In the genomic region with DNA sequence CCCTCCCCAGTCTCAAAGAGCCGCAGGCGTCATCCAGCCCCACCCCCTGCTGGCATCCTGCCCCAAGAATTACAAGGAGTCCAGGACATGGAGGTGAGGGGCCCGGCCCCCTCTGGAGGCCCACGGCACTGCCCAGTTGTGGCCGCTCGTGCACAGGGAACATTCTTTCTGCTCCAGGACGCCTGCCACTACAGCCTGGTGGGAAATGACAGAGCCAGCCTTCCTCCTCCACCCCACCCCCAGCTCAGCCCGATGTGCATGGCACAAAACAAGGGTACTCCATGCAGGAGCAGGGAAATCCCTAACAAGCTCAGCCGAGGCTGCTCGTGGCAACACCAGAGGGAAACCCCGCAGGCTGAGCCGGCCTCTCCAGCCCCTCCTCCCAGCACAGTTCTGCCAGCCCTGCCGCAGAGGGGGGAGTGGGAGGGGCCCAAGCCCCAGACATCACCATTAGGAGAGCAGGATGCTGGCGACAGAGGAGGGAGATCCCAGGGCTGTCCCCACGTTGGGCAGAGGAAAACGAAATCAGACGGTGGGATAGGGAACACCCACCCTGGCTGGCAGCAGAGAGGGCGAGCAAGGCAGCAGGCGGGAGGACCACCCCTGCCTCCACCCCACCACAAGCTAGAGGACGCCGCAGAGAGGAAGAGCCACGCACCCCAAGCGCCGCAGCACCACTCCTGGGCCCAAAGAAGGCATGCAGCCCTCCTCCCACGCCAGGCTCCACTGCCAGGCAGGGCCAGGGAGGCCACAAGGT, we compare ENCODE assay signal across 8 cellular contexts. TPM values are rescaled to one million over a fixed set of nuclear protein-coding genes. Genes with fewer than 3 reads are reported as not detected.
DNase-seq lines count a peak whose midpoint lies in the region; TF ChIP-seq lines count a peak whose summit lies in the region.

No MANE protein-coding gene starts in this region.

- H3K27me3 ChIP-seq in muscle layer of duodenum (ENCODE audit: low read depth, low read length) (peaks cover 5% of the 10 kb centered on the region), stomach (peaks cover 0 to 63% (median 28%) of the 10 kb centered on the region in 3 donors)

- peaks cover 0 to 11% of the 10 kb centered on the region in 2 donors for H3K36me3 ChIP-seq in muscle layer of duodenum (ENCODE audit: control insufficient read depth in 1 of 2, insufficient read depth in 2 of 2, low read length in 2 of 2)
- peaks cover 0 to 20% (median 7%) of the 10 kb centered on the region in 4 donors for H3K36me3 ChIP-seq in stomach

- H3K9me3 ChIP-seq in muscle layer of duodenum (ENCODE audit: control insufficient read depth in 1 of 2, low read length in 2 of 2) = no peaks in the 10 kb centered on the region
- no peaks in the 10 kb centered on the region for H3K9me3 ChIP-seq in stomach

- H3K27me3 Mint-ChIP-seq in activated T-helper 1 cell treated with anti-CD3 and anti-CD28 coated beads, Interleukin-12 subunit alpha, Interleukin-12 subunit beta, Interleukin-2, Interleukin-4 antibody, amounts not matched to agents 30 ng/mL and 10 ng/mL and 1 ng/mL, durations not matched to agents 14 hours and 24 hours and 36 hours (ENCODE audit: insufficient read depth) = no peaks in the 10 kb centered on the region

- peaks cover 24% of the 10 kb centered on the region for H3K36me3 Mint-ChIP-seq in activated T-helper 1 cell treated with anti-CD3 and anti-CD28 coated beads, Interleukin-12 subunit alpha, Interleukin-12 subunit beta, Interleukin-2, Interleukin-4 antibody, amounts not matched to agents 30 ng/mL and 10 ng/mL and 1 ng/mL, durations not matched to agents 14 hours and 24 hours and 36 hours (ENCODE audit: low read depth)

- H3K27ac ChIP-seq in muscle layer of duodenum (ENCODE audit: low read length) (no peak overlapping the region), stomach (peak overlapping the region in 2 of 5 donors; percentile 46 to 68)

- DNase-seq in G401 (ENCODE audit: low spot score) (peak; percentile 72), NCI-H1694 treated with DMSO at 0.1 percent for 48 hours (lab: John Stamatoyannopoulos, UW) (peak; percentile 8), stomach (no peak), mesenteric fat pad (ENCODE audit: low spot score) (no peak), HuH-7.5 (ENCODE audit: low spot score) (no peak)
- peak; percentile 49 for DNase-seq in activated T-helper 1 cell treated with anti-CD3 and anti-CD28 coated beads, Interleukin-12 subunit alpha, Interleukin-12 subunit beta, Interleukin-2, Interleukin-4 antibody, amounts not matched to agents 30 ng/mL and 10 ng/mL and 1 ng/mL, durations not matched to agents 14 hours and 24 hours and 36 hours (ENCODE audit: low spot score)
- no peak for DNase-seq in NK-92 treated with Interleukin-12 subunit alpha and Interleukin-12 subunit beta, amount 100 ng/mL, for 24 hours (lab: John Stamatoyannopoulos, UW)

- peaks cover 81% of the 10 kb centered on the region for H3K4me1 Mint-ChIP-seq in activated T-helper 1 cell treated with anti-CD3 and anti-CD28 coated beads, Interleukin-12 subunit alpha, Interleukin-12 subunit beta, Interleukin-2, Interleukin-4 antibody, amounts not matched to agents 30 ng/mL and 10 ng/mL and 1 ng/mL, durations not matched to agents 14 hours and 24 hours and 36 hours (ENCODE audit: low read depth)

- peak overlapping the region; percentile 26 to 37 for H3K4me3 ChIP-seq in muscle layer of duodenum (ENCODE audit: low read depth in 1 of 2, low read length in 2 of 2)
- H3K4me3 ChIP-seq in stomach = peak overlapping the region in 1 of 4 donors; percentile 1

- no peak for TF ChIP-seq CTCF in stomach (IDR thresholded peaks at IDR 0.05)

- no peak for TF ChIP-seq EP300 in stomach (IDR thresholded peaks at IDR 0.05)

- H3K4me3 Mint-ChIP-seq in activated T-helper 1 cell treated with anti-CD3 and anti-CD28 coated beads, Interleukin-12 subunit alpha, Interleukin-12 subunit beta, Interleukin-2, Interleukin-4 antibody, amounts not matched to agents 30 ng/mL and 10 ng/mL and 1 ng/mL, durations not matched to agents 14 hours and 24 hours and 36 hours = peak overlapping the region; percentile 74

- peak overlapping the region; percentile 77 for H3K27ac Mint-ChIP-seq in activated T-helper 1 cell treated with anti-CD3 and anti-CD28 coated beads, Interleukin-12 subunit alpha, Interleukin-12 subunit beta, Interleukin-2, Interleukin-4 antibody, amounts not matched to agents 30 ng/mL and 10 ng/mL and 1 ng/mL, durations not matched to agents 14 hours and 24 hours and 36 hours

- H3K4me1 ChIP-seq in muscle layer of duodenum (ENCODE audit: control insufficient read depth in 1 of 2, insufficient read depth in 2 of 2, low read length in 2 of 2) = peaks cover 5 to 67% of the 10 kb centered on the region in 2 donors
- H3K4me1 ChIP-seq in stomach = peaks cover 16 to 69% (median 41%) of the 10 kb centered on the region in 4 donors

- intact Hi-C loops in activated T-helper 1 cell treated with anti-CD3 and anti-CD28 coated beads, Interleukin-12 subunit alpha, Interleukin-12 subunit beta, Interleukin-2, Interleukin-4 antibody, amounts not matched to agents 30 ng/mL and 10 ng/mL and 1 ng/mL, durations not matched to agents 14 hours and 24 hours and 36 hours (cut with micrococcal nuclease) = loop anchor here (5.0 kb wide), 4 partner anchors 121 to 679 kb away; partner anchors contain the start of genes GLB1L3 and JAM3
- intact Hi-C loops in stomach (cut with DNase I; ENCODE audit: low total_unique reads) = no loop called here

- no peaks in the 10 kb centered on the region for H3K9me3 Mint-ChIP-seq in activated T-helper 1 cell treated with anti-CD3 and anti-CD28 coated beads, Interleukin-12 subunit alpha, Interleukin-12 subunit beta, Interleukin-2, Interleukin-4 antibody, amounts not matched to agents 30 ng/mL and 10 ng/mL and 1 ng/mL, durations not matched to agents 14 hours and 24 hours and 36 hours

- in situ Hi-C loops in G401 (cut with HindIII; ENCODE audit: low sequenced_read_pairs) = no loop called here

- TF ChIP-seq POLR2A in stomach (IDR thresholded peaks at IDR 0.05) = no peak

- WGBS in stomach, 5 donors = 18 to 19% (median 18%) methylated on average over 18 to 25 of the region's 25 CpGs

RNA-seq across cellular contexts. Expression of gene IGSF9B, which starts 10.0 kb away (rescaled TPM):
- total RNA-seq in G401 (2014; rRNA removed; shearing (Covaris generic)) = 0.51 and 0.74 TPM in 2 replicates
- total RNA-seq in activated T-helper 1 cell treated with anti-CD3 and anti-CD28 coated beads, Interleukin-12 subunit alpha, Interleukin-12 subunit beta, Interleukin-2, Interleukin-4 antibody, amounts not matched to agents 30 ng/mL and 10 ng/mL and 1 ng/mL, durations not matched to agents 14 hours and 24 hours and 36 hours = 73.6 and 77.2 TPM in 2 replicates
- total RNA-seq in stomach = 10 to 100 TPM in 2 of 5 donors, 1 to 10 TPM in 2, under 1 TPM in 1; 0.58 to 22.3 (median 5.5) TPM
- polyA plus RNA-seq in stomach = 1 to 10 TPM in 1 of 3 donors, under 1 TPM in 1, not detected in 1; 0.44 to 3.1 TPM
- total RNA-seq in mesenteric fat pad = 3.0 TPM

Comparison
In these comparisons a context has a peak if more than half of its experiments do, and no peak if none do; other contexts are left out.
1. DNase-seq: peak in G401 (single experiment), NCI-H1694 treated with DMSO at 0.1 percent for 48 hours (single experiment) and activated T-helper 1 cell treated with anti-CD3 and anti-CD28 coated beads, Interleukin-12 subunit alpha, Interleukin-12 subunit beta, Interleukin-2, Interleukin-4 antibody, amounts not matched to agents 30 ng/mL and 10 ng/mL and 1 ng/mL, durations not matched to agents 14 hours and 24 hours and 36 hours (single experiment); none in stomach (single experiment), mesenteric fat pad (single experiment), HuH-7.5 (single experiment) and NK-92 treated with Interleukin-12 subunit alpha and Interleukin-12 subunit beta, amount 100 ng/mL, for 24 hours (single experiment).